In the genomic region with DNA sequence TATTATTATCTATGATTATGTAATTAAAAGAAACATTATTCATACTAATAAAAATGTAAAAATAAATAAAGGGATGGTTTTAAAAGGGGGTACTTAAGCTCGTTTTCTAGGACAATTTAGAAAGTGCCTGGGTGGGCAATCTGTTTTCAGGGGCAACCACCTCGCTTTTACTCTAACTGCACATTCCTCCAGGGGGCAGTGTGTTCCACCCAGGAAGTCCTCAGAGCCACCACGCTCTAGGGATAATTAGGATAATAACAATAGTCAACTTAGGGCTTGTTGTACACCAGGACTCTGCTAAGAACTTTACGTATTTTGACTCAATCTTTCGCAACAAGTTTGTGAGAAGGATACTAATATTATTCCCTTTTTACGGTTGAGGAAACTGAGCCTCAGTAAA, we compare ENCODE assay signal across 2 cellular contexts.
TF ChIP-seq lines count a peak whose summit lies in the region.

No MANE protein-coding gene starts in this region.

TF ChIP-seq in HEK293, 187 proteins besides CTCF, POLR2A, EP300 and RAD21:
- TF ChIP-seq ZNF654 (tag by site-specific recombination; IDR thresholded peaks at IDR 0.05; ENCODE audit: low read depth) (peak; percentile 18; the same call in 1 of the 2 replicates), ZNF292 (tag by site-specific recombination; IDR thresholded peaks at IDR 0.05; ENCODE audit: borderline replicate concordance, low read depth) (no peak)
TF ChIP-seq in HEK293: peak in this region for 1.

TF ChIP-seq in K562, 482 proteins besides CTCF, POLR2A, EP300 and RAD21 (continued from another document):
- TF ChIP-seq CEBPG (CRISPR knock-in tag; IDR thresholded peaks at IDR 0.05) (no peak), CEBPG (tag; conservative IDR thresholded peaks at IDR 0.05 in 1 of 2, IDR thresholded peaks at IDR 0.05 in 1 of 2) (0 out of 4 replicates have a peak, but pooled peaks of 1 of the 2 experiments have one; percentile 9), CTBP1 (IDR thresholded peaks at IDR 0.05; ENCODE audit: borderline replicate concordance) (no peak), MBD1 (CRISPR knock-in tag; IDR thresholded peaks at IDR 0.05) (no peak), ZNF592 (IDR thresholded peaks at IDR 0.05) (peak; percentile 48; the same call in 1 of the 2 replicates), NR2C1 (IDR thresholded peaks at IDR 0.05) (no peak), NR2C1 (tag; IDR thresholded peaks at IDR 0.05) (no peak), IRF2 (CRISPR knock-in tag; IDR thresholded peaks at IDR 0.05) (no peak), DEAF1 (CRISPR knock-in tag; IDR thresholded peaks at IDR 0.05) (peak; percentile 29; the same call in 1 of the 2 replicates), TEAD4 (IDR thresholded peaks at IDR 0.05; ENCODE audit: low read length) (peak; percentile 74), TEAD4 (CRISPR knock-in tag; IDR thresholded peaks at IDR 0.05; ENCODE audit: borderline replicate concordance) (no peak), ELF1 (tag; IDR thresholded peaks at IDR 0.05) (peak; percentile 74), HCFC1 (IDR thresholded peaks at IDR 0.05; ENCODE audit: low read depth, low read length) (0 out of 2 replicates have a peak, but pooled peaks have one; percentile 16), TEAD1 (CRISPR knock-in tag; IDR thresholded peaks at IDR 0.05) (peak in 1 of 2 experiments; percentile 84; a peak in 2 of 4 replicates), ZFP30 (CRISPR knock-in tag; IDR thresholded peaks at IDR 0.05; ENCODE audit: borderline replicate concordance) (no peak), TAF1 (IDR thresholded peaks at IDR 0.05; ENCODE audit: control insufficient read depth, extremely low read depth, insufficient read depth, low read length, severe bottlenecking) (no peak), MYC (IDR thresholded peaks at IDR 0.05; ENCODE audit: low read depth, low read length) (0 out of 2 replicates have a peak, but pooled peaks have one; percentile 30), MYC (CRISPR knock-in tag; IDR thresholded peaks at IDR 0.05; ENCODE audit: borderline replicate concordance, low read depth) (no peak)
- TF ChIP-seq, protein P1, sequence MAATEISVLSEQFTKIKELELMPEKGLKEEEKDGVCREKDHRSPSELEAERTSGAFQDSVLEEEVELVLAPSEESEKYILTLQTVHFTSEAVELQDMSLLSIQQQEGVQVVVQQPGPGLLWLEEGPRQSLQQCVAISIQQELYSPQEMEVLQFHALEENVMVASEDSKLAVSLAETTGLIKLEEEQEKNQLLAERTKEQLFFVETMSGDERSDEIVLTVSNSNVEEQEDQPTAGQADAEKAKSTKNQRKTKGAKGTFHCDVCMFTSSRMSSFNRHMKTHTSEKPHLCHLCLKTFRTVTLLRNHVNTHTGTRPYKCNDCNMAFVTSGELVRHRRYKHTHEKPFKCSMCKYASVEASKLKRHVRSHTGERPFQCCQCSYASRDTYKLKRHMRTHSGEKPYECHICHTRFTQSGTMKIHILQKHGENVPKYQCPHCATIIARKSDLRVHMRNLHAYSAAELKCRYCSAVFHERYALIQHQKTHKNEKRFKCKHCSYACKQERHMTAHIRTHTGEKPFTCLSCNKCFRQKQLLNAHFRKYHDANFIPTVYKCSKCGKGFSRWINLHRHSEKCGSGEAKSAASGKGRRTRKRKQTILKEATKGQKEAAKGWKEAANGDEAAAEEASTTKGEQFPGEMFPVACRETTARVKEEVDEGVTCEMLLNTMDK (IDR thresholded peaks at IDR 0.05; ENCODE audit: borderline replicate concordance, insufficient read depth, low read depth, low read length, poor library complexity, severe bottlenecking) = peak; percentile 86
- TF ChIP-seq, protein P2, sequence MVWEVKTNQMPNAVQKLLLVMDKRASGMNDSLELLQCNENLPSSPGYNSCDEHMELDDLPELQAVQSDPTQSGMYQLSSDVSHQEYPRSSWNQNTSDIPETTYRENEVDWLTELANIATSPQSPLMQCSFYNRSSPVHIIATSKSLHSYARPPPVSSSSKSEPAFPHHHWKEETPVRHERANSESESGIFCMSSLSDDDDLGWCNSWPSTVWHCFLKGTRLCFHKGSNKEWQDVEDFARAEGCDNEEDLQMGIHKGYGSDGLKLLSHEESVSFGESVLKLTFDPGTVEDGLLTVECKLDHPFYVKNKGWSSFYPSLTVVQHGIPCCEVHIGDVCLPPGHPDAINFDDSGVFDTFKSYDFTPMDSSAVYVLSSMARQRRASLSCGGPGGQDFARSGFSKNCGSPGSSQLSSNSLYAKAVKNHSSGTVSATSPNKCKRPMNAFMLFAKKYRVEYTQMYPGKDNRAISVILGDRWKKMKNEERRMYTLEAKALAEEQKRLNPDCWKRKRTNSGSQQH (CRISPR knock-in tag; IDR thresholded peaks at IDR 0.05) = no peak
- TF ChIP-seq, protein P3, sequence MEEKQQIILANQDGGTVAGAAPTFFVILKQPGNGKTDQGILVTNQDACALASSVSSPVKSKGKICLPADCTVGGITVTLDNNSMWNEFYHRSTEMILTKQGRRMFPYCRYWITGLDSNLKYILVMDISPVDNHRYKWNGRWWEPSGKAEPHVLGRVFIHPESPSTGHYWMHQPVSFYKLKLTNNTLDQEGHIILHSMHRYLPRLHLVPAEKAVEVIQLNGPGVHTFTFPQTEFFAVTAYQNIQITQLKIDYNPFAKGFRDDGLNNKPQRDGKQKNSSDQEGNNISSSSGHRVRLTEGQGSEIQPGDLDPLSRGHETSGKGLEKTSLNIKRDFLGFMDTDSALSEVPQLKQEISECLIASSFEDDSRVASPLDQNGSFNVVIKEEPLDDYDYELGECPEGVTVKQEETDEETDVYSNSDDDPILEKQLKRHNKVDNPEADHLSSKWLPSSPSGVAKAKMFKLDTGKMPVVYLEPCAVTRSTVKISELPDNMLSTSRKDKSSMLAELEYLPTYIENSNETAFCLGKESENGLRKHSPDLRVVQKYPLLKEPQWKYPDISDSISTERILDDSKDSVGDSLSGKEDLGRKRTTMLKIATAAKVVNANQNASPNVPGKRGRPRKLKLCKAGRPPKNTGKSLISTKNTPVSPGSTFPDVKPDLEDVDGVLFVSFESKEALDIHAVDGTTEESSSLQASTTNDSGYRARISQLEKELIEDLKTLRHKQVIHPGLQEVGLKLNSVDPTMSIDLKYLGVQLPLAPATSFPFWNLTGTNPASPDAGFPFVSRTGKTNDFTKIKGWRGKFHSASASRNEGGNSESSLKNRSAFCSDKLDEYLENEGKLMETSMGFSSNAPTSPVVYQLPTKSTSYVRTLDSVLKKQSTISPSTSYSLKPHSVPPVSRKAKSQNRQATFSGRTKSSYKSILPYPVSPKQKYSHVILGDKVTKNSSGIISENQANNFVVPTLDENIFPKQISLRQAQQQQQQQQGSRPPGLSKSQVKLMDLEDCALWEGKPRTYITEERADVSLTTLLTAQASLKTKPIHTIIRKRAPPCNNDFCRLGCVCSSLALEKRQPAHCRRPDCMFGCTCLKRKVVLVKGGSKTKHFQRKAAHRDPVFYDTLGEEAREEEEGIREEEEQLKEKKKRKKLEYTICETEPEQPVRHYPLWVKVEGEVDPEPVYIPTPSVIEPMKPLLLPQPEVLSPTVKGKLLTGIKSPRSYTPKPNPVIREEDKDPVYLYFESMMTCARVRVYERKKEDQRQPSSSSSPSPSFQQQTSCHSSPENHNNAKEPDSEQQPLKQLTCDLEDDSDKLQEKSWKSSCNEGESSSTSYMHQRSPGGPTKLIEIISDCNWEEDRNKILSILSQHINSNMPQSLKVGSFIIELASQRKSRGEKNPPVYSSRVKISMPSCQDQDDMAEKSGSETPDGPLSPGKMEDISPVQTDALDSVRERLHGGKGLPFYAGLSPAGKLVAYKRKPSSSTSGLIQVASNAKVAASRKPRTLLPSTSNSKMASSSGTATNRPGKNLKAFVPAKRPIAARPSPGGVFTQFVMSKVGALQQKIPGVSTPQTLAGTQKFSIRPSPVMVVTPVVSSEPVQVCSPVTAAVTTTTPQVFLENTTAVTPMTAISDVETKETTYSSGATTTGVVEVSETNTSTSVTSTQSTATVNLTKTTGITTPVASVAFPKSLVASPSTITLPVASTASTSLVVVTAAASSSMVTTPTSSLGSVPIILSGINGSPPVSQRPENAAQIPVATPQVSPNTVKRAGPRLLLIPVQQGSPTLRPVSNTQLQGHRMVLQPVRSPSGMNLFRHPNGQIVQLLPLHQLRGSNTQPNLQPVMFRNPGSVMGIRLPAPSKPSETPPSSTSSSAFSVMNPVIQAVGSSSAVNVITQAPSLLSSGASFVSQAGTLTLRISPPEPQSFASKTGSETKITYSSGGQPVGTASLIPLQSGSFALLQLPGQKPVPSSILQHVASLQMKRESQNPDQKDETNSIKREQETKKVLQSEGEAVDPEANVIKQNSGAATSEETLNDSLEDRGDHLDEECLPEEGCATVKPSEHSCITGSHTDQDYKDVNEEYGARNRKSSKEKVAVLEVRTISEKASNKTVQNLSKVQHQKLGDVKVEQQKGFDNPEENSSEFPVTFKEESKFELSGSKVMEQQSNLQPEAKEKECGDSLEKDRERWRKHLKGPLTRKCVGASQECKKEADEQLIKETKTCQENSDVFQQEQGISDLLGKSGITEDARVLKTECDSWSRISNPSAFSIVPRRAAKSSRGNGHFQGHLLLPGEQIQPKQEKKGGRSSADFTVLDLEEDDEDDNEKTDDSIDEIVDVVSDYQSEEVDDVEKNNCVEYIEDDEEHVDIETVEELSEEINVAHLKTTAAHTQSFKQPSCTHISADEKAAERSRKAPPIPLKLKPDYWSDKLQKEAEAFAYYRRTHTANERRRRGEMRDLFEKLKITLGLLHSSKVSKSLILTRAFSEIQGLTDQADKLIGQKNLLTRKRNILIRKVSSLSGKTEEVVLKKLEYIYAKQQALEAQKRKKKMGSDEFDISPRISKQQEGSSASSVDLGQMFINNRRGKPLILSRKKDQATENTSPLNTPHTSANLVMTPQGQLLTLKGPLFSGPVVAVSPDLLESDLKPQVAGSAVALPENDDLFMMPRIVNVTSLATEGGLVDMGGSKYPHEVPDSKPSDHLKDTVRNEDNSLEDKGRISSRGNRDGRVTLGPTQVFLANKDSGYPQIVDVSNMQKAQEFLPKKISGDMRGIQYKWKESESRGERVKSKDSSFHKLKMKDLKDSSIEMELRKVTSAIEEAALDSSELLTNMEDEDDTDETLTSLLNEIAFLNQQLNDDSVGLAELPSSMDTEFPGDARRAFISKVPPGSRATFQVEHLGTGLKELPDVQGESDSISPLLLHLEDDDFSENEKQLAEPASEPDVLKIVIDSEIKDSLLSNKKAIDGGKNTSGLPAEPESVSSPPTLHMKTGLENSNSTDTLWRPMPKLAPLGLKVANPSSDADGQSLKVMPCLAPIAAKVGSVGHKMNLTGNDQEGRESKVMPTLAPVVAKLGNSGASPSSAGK (IDR thresholded peaks at IDR 0.05) = 0 out of 2 replicates have a peak, but pooled peaks have one; percentile 7
TF ChIP-seq in K562: peak in this region for 11.
